7 cellular contexts compared by ENCODE assay signal in genomic region chr17:42288078-42288984, GRCh38. TPM values are rescaled to one million over a fixed set of nuclear protein-coding genes. Genes with fewer than 3 reads are reported as not detected.
A peak's percentile ranks its signal among the peaks of the same experiment; 100 is the strongest.
DNase-seq lines count a peak whose midpoint lies in the region; ATAC-seq, FAIRE-seq and TF ChIP-seq lines count a peak whose summit lies in the region.

Gene STAT5A (plus strand): TSS chr17:42288498. CDS start chr17:42289412, 914 bp downstream.

- TF ChIP-seq CTCF in RWPE2 (IDR thresholded peaks at IDR 0.05; ENCODE audit: poor library complexity, severe bottlenecking) = no peak
- no peak for TF ChIP-seq CTCF in suprapubic skin (IDR thresholded peaks at IDR 0.05)

- H3K4me1 ChIP-seq in RWPE2 (ENCODE audit: insufficient read depth, poor library complexity, severe bottlenecking) (no peaks in the 10 kb centered on the region), suprapubic skin (peaks cover 60% of the 10 kb centered on the region)

- ATAC-seq in HG03175 (IDR thresholded peaks at IDR 0.05; ENCODE audit: unreplicated experiment) (peak; percentile 59), RWPE2 (ENCODE audit: low read depth) (peak; percentile 85)

- TF ChIP-seq EP300 in suprapubic skin (IDR thresholded peaks at IDR 0.05) = no peak

- TF ChIP-seq POLR2A in GM12892 (IDR thresholded peaks at IDR 0.05; ENCODE audit: low read depth, low read length) (peak; percentile 81), suprapubic skin (IDR thresholded peaks at IDR 0.05) (peak; percentile 18 to 87)

- H3K36me3 ChIP-seq in RWPE2 (ENCODE audit: low read depth) (no peaks in the 10 kb centered on the region), suprapubic skin (peaks cover 9% of the 10 kb centered on the region)

- 1% methylated on average over 19 of the region's 97 CpGs for WGBS in suprapubic skin

- peak; percentile 95 for FAIRE-seq in GM12892 (lab: Jason Lieb, UNC)

- H3K4me3 ChIP-seq in RWPE2 (ENCODE audit: severe bottlenecking) = peak within 1 kb of the TSS; percentile 35
- H3K4me3 ChIP-seq in suprapubic skin = peak within 1 kb of the TSS; percentile 70

- H3K9me3 ChIP-seq in RWPE2 (ENCODE audit: severe bottlenecking) (no peaks in the 10 kb centered on the region), suprapubic skin (no peaks in the 10 kb centered on the region)

- H3K27me3 ChIP-seq in RWPE2 (ENCODE audit: insufficient read depth, poor library complexity, severe bottlenecking) (no peaks in the 10 kb centered on the region), suprapubic skin (no peaks in the 10 kb centered on the region)

- DNase-seq in GM12892 (ENCODE audit: insufficient read length) (peak; percentile 79), RWPE2 (ENCODE audit: low spot score) (peak; percentile 51), globus pallidus (ENCODE audit: low spot score) (peak; percentile 75), nucleus accumbens (lab: John Stamatoyannopoulos, UW) (peak in 48 of 56 donors; percentile 6 to 81 (median 54)), suprapubic skin (ENCODE audit: low spot score in 2 of 2) (peak; percentile 95 to 97)
- DNase-seq in activated naive CD4-positive, alpha-beta T cell treated with anti-CD3 and anti-CD28 coated beads, Interleukin-2, amount 50 U/mL, for 16 hours = peak; percentile 73

- H3K27ac ChIP-seq in RWPE2 (ENCODE audit: poor library complexity, severe bottlenecking) (no peak within 1 kb of the TSS), suprapubic skin (peak within 1 kb of the TSS; percentile 85)

RNA-seq across cellular contexts. Expression of gene STAT5A, which starts in this region (rescaled TPM):
- polyA plus RNA-seq in GM12892 (2012; ENCODE audit: missing spikeins) = 48.4 TPM
- total RNA-seq in suprapubic skin = 10 to 100 TPM; 32.1 to 56.0 (median 45.6) TPM
